1 cellular context compared by ENCODE assay signal in genomic region chr17:42883802-42884553, GRCh38.
A peak's percentile ranks its signal among the peaks of the same experiment; 100 is the strongest.
TF ChIP-seq lines count a peak whose summit lies in the region.

No MANE protein-coding gene starts in this region.

TF ChIP-seq in K562, 482 proteins besides CTCF, POLR2A, EP300 and RAD21:
- TF ChIP-seq GATAD2A (IDR thresholded peaks at IDR 0.05): no peak
- TF ChIP-seq MXI1 (IDR thresholded peaks at IDR 0.05; ENCODE audit: low read depth, low read length): no peak
- no peak for TF ChIP-seq ZNF354B (CRISPR knock-in tag; IDR thresholded peaks at IDR 0.05)
- peak; percentile 60 for TF ChIP-seq RBM25 (IDR thresholded peaks at IDR 0.05; ENCODE audit: low read depth, low read length, severe bottlenecking)
- TF ChIP-seq, protein P1, sequence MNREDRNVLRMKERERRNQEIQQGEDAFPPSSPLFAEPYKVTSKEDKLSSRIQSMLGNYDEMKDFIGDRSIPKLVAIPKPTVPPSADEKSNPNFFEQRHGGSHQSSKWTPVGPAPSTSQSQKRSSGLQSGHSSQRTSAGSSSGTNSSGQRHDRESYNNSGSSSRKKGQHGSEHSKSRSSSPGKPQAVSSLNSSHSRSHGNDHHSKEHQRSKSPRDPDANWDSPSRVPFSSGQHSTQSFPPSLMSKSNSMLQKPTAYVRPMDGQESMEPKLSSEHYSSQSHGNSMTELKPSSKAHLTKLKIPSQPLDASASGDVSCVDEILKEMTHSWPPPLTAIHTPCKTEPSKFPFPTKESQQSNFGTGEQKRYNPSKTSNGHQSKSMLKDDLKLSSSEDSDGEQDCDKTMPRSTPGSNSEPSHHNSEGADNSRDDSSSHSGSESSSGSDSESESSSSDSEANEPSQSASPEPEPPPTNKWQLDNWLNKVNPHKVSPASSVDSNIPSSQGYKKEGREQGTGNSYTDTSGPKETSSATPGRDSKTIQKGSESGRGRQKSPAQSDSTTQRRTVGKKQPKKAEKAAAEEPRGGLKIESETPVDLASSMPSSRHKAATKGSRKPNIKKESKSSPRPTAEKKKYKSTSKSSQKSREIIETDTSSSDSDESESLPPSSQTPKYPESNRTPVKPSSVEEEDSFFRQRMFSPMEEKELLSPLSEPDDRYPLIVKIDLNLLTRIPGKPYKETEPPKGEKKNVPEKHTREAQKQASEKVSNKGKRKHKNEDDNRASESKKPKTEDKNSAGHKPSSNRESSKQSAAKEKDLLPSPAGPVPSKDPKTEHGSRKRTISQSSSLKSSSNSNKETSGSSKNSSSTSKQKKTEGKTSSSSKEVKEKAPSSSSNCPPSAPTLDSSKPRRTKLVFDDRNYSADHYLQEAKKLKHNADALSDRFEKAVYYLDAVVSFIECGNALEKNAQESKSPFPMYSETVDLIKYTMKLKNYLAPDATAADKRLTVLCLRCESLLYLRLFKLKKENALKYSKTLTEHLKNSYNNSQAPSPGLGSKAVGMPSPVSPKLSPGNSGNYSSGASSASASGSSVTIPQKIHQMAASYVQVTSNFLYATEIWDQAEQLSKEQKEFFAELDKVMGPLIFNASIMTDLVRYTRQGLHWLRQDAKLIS (CRISPR knock-in tag; IDR thresholded peaks at IDR 0.05): no peak
